In genomic region chr3:126216416-126216815, GRCh38 we compare ENCODE assay signal across 21 cellular contexts. TPM values are rescaled to one million over a fixed set of nuclear protein-coding genes. Genes with fewer than 3 reads are reported as not detected.
DNase-seq lines count a peak whose midpoint lies in the region; ATAC-seq and TF ChIP-seq lines count a peak whose summit lies in the region.
"Had no signal": no experiment of that assay in that cellular context is flagged by ENCODE, and none has a peak within 500 bp of the region (broad histone marks: within the 10 kb centered on the region; RNA-seq: fewer than 3 reads in every experiment).

No MANE protein-coding gene starts in this region.

- no peaks in the 10 kb centered on the region for H3K36me3 Mint-ChIP-seq in activated naive CD8-positive, alpha-beta T cell treated with anti-CD3 and anti-CD28 coated beads, Interleukin-2, amount 50 U/mL, for 24 hours (ENCODE audit: low read depth)
- no peaks in the 10 kb centered on the region for H3K36me3 Mint-ChIP-seq in glutamatergic neuron (ENCODE audit: unreplicated experiment)
- H3K36me3 Mint-ChIP-seq: stimulated activated naive B cell treated with anti-CD40 and anti-IgM and Interleukin-4, amounts not matched to agents 10 μg/mL and 1 μg/mL and 100 μg/mL, for 72 hours had no signal

- no peak for ATAC-seq in activated naive CD8-positive, alpha-beta T cell treated with anti-CD3 and anti-CD28 coated beads, Interleukin-2, amount 50 U/mL, for 24 hours
- ATAC-seq: activated CD8-positive, alpha-beta T cell treated with anti-CD3 and anti-CD28 coated beads for 36 hours; heart right ventricle; stimulated activated naive B cell treated with anti-CD40 and anti-IgM and Interleukin-4, amounts not matched to agents 10 μg/mL and 1 μg/mL and 100 μg/mL, for 72 hours; upper lobe of right lung had no signal

- H3K9ac ChIP-seq in adipocyte (ENCODE audit: low read length), result no peak overlapping the region

- H3K4me1 Mint-ChIP-seq in activated naive CD8-positive, alpha-beta T cell treated with anti-CD3 and anti-CD28 coated beads, Interleukin-2, amount 50 U/mL, for 24 hours, result peaks cover 3% of the 10 kb centered on the region
- H3K4me1 Mint-ChIP-seq in glutamatergic neuron (ENCODE audit: low read depth, unreplicated experiment), result peaks cover 2% of the 10 kb centered on the region

- no peak for TF ChIP-seq CTCF in brain microvascular endothelial cell (IDR thresholded peaks at IDR 0.05; ENCODE audit: low read depth, low read length, missing control alignments)
- TF ChIP-seq CTCF in glutamatergic neuron (IDR thresholded peaks at IDR 0.05; ENCODE audit: partially characterized antibody, unreplicated experiment), result no peak

- H3K4me3 Mint-ChIP-seq in activated naive CD8-positive, alpha-beta T cell treated with anti-CD3 and anti-CD28 coated beads, Interleukin-2, amount 50 U/mL, for 24 hours, result no peak overlapping the region
- no peak overlapping the region for H3K4me3 Mint-ChIP-seq in glutamatergic neuron (ENCODE audit: unreplicated experiment)
- H3K4me3 Mint-ChIP-seq: activated CD8-positive, alpha-beta T cell treated with anti-CD3 and anti-CD28 coated beads for 36 hours; activated T-helper 1 cell treated with anti-CD3 and anti-CD28 coated beads, Interleukin-12 subunit alpha, Interleukin-12 subunit beta, Interleukin-2, Interleukin-4 antibody, amounts not matched to agents 30 ng/mL and 10 ng/mL and 1 ng/mL, durations not matched to agents 14 hours and 24 hours and 36 hours; stimulated activated naive B cell treated with anti-CD40 and anti-IgM and Interleukin-4, amounts not matched to agents 10 μg/mL and 1 μg/mL and 100 μg/mL, for 72 hours had no signal

- H3K4me1 ChIP-seq in adipocyte (ENCODE audit: control insufficient read depth, insufficient read depth, low read length), result peaks cover 19% of the 10 kb centered on the region

- H3K36me3 ChIP-seq in adipocyte (ENCODE audit: control insufficient read depth, insufficient read depth, low read length, severe bottlenecking), result no peaks in the 10 kb centered on the region
- no peaks in the 10 kb centered on the region for H3K36me3 ChIP-seq in brain microvascular endothelial cell (replicated peaks)
- H3K36me3 ChIP-seq: adrenal gland, heart right ventricle, ovary, upper lobe of right lung had no signal

- H3K27ac Mint-ChIP-seq in activated naive CD8-positive, alpha-beta T cell treated with anti-CD3 and anti-CD28 coated beads, Interleukin-2, amount 50 U/mL, for 24 hours, result no peak overlapping the region
- no peak overlapping the region for H3K27ac Mint-ChIP-seq in glutamatergic neuron (ENCODE audit: unreplicated experiment)
- H3K27ac Mint-ChIP-seq: activated CD8-positive, alpha-beta T cell treated with anti-CD3 and anti-CD28 coated beads for 36 hours; activated T-helper 1 cell treated with anti-CD3 and anti-CD28 coated beads, Interleukin-12 subunit alpha, Interleukin-12 subunit beta, Interleukin-2, Interleukin-4 antibody, amounts not matched to agents 30 ng/mL and 10 ng/mL and 1 ng/mL, durations not matched to agents 14 hours and 24 hours and 36 hours; stimulated activated naive B cell treated with anti-CD40 and anti-IgM and Interleukin-4, amounts not matched to agents 10 μg/mL and 1 μg/mL and 100 μg/mL, for 72 hours had no signal

- H3K9me3 Mint-ChIP-seq in activated naive CD8-positive, alpha-beta T cell treated with anti-CD3 and anti-CD28 coated beads, Interleukin-2, amount 50 U/mL, for 24 hours, result peaks cover 13% of the 10 kb centered on the region
- H3K9me3 Mint-ChIP-seq in glutamatergic neuron (ENCODE audit: unreplicated experiment), result peaks cover 1% of the 10 kb centered on the region
- H3K9me3 Mint-ChIP-seq: activated CD8-positive, alpha-beta T cell treated with anti-CD3 and anti-CD28 coated beads for 36 hours; activated T-helper 1 cell treated with anti-CD3 and anti-CD28 coated beads, Interleukin-12 subunit alpha, Interleukin-12 subunit beta, Interleukin-2, Interleukin-4 antibody, amounts not matched to agents 30 ng/mL and 10 ng/mL and 1 ng/mL, durations not matched to agents 14 hours and 24 hours and 36 hours had no signal

- peaks cover 10% of the 10 kb centered on the region for H3K9me3 ChIP-seq in adipocyte (ENCODE audit: control insufficient read depth, low read length)
- H3K9me3 ChIP-seq: adrenal gland, ovary, upper lobe of right lung had no signal

- DNase-seq in ACHN (peak; percentile 59), HS-5 (ENCODE audit: low read depth) (peak; percentile 61), adipocyte (ENCODE audit: low read depth) (peak; percentile 45), hepatic stellate cell (ENCODE audit: low spot score) (peak; percentile 32), NCI-H187 (lab: John Stamatoyannopoulos, UW) (no peak), brain microvascular endothelial cell (no peak), glutamatergic neuron (no peak)
- no peak for DNase-seq in activated naive CD8-positive, alpha-beta T cell treated with anti-CD3 and anti-CD28 coated beads, Interleukin-2, amount 50 U/mL, for 24 hours
- DNase-seq: activated CD8-positive, alpha-beta T cell treated with anti-CD3 and anti-CD28 coated beads for 36 hours; adrenal gland; GF-D8; heart right ventricle; kidney; midbrain; NCI-H1436; NCI-H446 treated with DMSO at 0.1 percent for 48 hours; ovary; stimulated activated naive B cell treated with anti-CD40 and anti-IgM and Interleukin-4, amounts not matched to agents 10 μg/mL and 1 μg/mL and 100 μg/mL, for 72 hours; upper lobe of right lung had no signal

- H3K4me3 ChIP-seq in adipocyte (ENCODE audit: low read length), result no peak overlapping the region
- no peak overlapping the region for H3K4me3 ChIP-seq in brain microvascular endothelial cell (ENCODE audit: low read depth, low read length)
- H3K4me3 ChIP-seq: adrenal gland, coronary artery, heart right ventricle, ovary, upper lobe of right lung had no signal

- in situ Hi-C loops in ACHN (cut with HindIII; ENCODE audit: low pct_ligation_motif_present, low pct_unique_long_range_greater_than_20kb, low sequenced_read_pairs) (no loop called here), brain microvascular endothelial cell (cut with HindIII; ENCODE audit: low pct_ligation_motif_present, low sequenced_read_pairs) (no loop called here)

- peaks cover 50% of the 10 kb centered on the region for H3K27me3 Mint-ChIP-seq in activated naive CD8-positive, alpha-beta T cell treated with anti-CD3 and anti-CD28 coated beads, Interleukin-2, amount 50 U/mL, for 24 hours
- peaks cover 4% of the 10 kb centered on the region for H3K27me3 Mint-ChIP-seq in glutamatergic neuron (ENCODE audit: unreplicated experiment)

- H3K27ac ChIP-seq in brain microvascular endothelial cell, result no peak overlapping the region
- H3K27ac ChIP-seq: adrenal gland, coronary artery, heart right ventricle, ovary, upper lobe of right lung had no signal

- H3K27me3 ChIP-seq in adipocyte (replicated peaks; ENCODE audit: control insufficient read depth, insufficient read depth, low read length) (no peaks in the 10 kb centered on the region), brain microvascular endothelial cell (replicated peaks) (no peaks in the 10 kb centered on the region)
- H3K27me3 ChIP-seq: adrenal gland, ovary had no signal

RNA-seq across cellular contexts. Expression of gene ALDH1L1, which starts 36.0 kb away (rescaled TPM):
- total RNA-seq in glutamatergic neuron (ENCODE audit: unreplicated experiment), result not detected
- total RNA-seq: activated CD8-positive, alpha-beta T cell treated with anti-CD3 and anti-CD28 coated beads for 36 hours; activated T-helper 1 cell treated with anti-CD3 and anti-CD28 coated beads, Interleukin-12 subunit alpha, Interleukin-12 subunit beta, Interleukin-2, Interleukin-4 antibody, amounts not matched to agents 30 ng/mL and 10 ng/mL and 1 ng/mL, durations not matched to agents 14 hours and 24 hours and 36 hours had no signal

Comparison
In these comparisons a context has a peak if more than half of its experiments do, and no peak if none do; other contexts are left out.
1. DNase-seq: peak in ACHN (single experiment), HS-5 (single experiment), adipocyte (single experiment) and hepatic stellate cell (single experiment); none in NCI-H187 (0 of 2), brain microvascular endothelial cell (single experiment), activated naive CD8-positive, alpha-beta T cell treated with anti-CD3 and anti-CD28 coated beads, Interleukin-2, amount 50 U/mL, for 24 hours (single experiment) and glutamatergic neuron (single experiment).